ENCODE assay signal across 1 cellular context in genomic region chr21:33993286-33994231, GRCh38.
TF ChIP-seq lines count a peak whose summit lies in the region.

No MANE protein-coding gene starts in this region.

TF ChIP-seq in K562, 482 proteins besides CTCF, POLR2A, EP300 and RAD21 (continued from another document and continues in another):
- TF ChIP-seq ZBTB12 (CRISPR knock-in tag; IDR thresholded peaks at IDR 0.05) (no peak), DNMT1 (IDR thresholded peaks at IDR 0.05) (no peak), FIP1L1 (IDR thresholded peaks at IDR 0.05; ENCODE audit: low read depth, low read length, poor library complexity, severe bottlenecking) (no peak), PCBP1 (IDR thresholded peaks at IDR 0.05; ENCODE audit: low read depth, low read length, poor library complexity, severe bottlenecking) (no peak), CBX8 (IDR thresholded peaks at IDR 0.05; ENCODE audit: borderline replicate concordance, extremely low read depth, low read depth, low read length, poor library complexity, severe bottlenecking) (no peak), ESRRB (CRISPR knock-in tag; IDR thresholded peaks at IDR 0.05; ENCODE audit: borderline replicate concordance) (no peak), RAD51 (IDR thresholded peaks at IDR 0.05; ENCODE audit: borderline replicate concordance, low read depth) (no peak), RBBP5 (IDR thresholded peaks at IDR 0.05; ENCODE audit: borderline replicate concordance, insufficient read depth, low read length, poor library complexity, severe bottlenecking) (peak; percentile 16), DMBX1 (CRISPR knock-in tag; IDR thresholded peaks at IDR 0.05; ENCODE audit: borderline replicate concordance) (peak; percentile 37; the same call in 1 of the 2 replicates), POU5F1 (IDR thresholded peaks at IDR 0.05; ENCODE audit: borderline replicate concordance, low read depth, low read length, partially characterized antibody) (no peak), ZNF764 (CRISPR knock-in tag; IDR thresholded peaks at IDR 0.05; ENCODE audit: low read depth) (no peak), RFX5 (IDR thresholded peaks at IDR 0.05; ENCODE audit: low read depth, low read length) (no peak), CAMTA2 (CRISPR knock-in tag; conservative IDR thresholded peaks at IDR 0.05) (no peak), ERF (CRISPR knock-in tag; IDR thresholded peaks at IDR 0.05) (0 out of 2 replicates have a peak, but pooled peaks have one; percentile 52), BRF1 (IDR thresholded peaks at IDR 0.05; ENCODE audit: borderline replicate concordance, extremely low read depth, insufficient read length) (no peak), ZNF444 (CRISPR knock-in tag; IDR thresholded peaks at IDR 0.05) (no peak), XRCC5 (IDR thresholded peaks at IDR 0.05; ENCODE audit: low read depth, low read length) (no peak), KAT7 (CRISPR knock-in tag; IDR thresholded peaks at IDR 0.05; ENCODE audit: borderline replicate concordance) (no peak), ZKSCAN8 (CRISPR knock-in tag; IDR thresholded peaks at IDR 0.05) (no peak), ZNF140 (CRISPR knock-in tag; IDR thresholded peaks at IDR 0.05) (no peak), FOS (IDR thresholded peaks at IDR 0.05; ENCODE audit: extremely low read depth, insufficient read length) (no peak), ZNF408 (CRISPR knock-in tag; IDR thresholded peaks at IDR 0.05; ENCODE audit: low read depth) (no peak), ZHX1 (conservative IDR thresholded peaks at IDR 0.05; ENCODE audit: low read length) (no peak), ZNF280B (CRISPR knock-in tag; IDR thresholded peaks at IDR 0.05) (no peak), ZNF239 (CRISPR knock-in tag; IDR thresholded peaks at IDR 0.05) (no peak), PHTF2 (CRISPR knock-in tag; IDR thresholded peaks at IDR 0.05) (no peak), ZBTB17 (CRISPR knock-in tag; IDR thresholded peaks at IDR 0.05) (0 out of 2 replicates have a peak, but pooled peaks have one; percentile 53), CSDE1 (IDR thresholded peaks at IDR 0.05) (no peak), SPI1 (IDR thresholded peaks at IDR 0.05; ENCODE audit: borderline replicate concordance, low read depth, low read length) (0 out of 2 replicates have a peak, but pooled peaks have one; percentile 25), CEBPG (CRISPR knock-in tag; IDR thresholded peaks at IDR 0.05) (no peak), CEBPG (tag; conservative IDR thresholded peaks at IDR 0.05 in 1 of 2, IDR thresholded peaks at IDR 0.05 in 1 of 2) (no peak), ARID1B (IDR thresholded peaks at IDR 0.05) (no peak), ZNF184 (CRISPR knock-in tag; IDR thresholded peaks at IDR 0.05) (no peak), NR4A1 (CRISPR knock-in tag; IDR thresholded peaks at IDR 0.05) (0 out of 2 replicates have a peak, but pooled peaks have one; percentile 25), NR4A1 (tag; IDR thresholded peaks at IDR 0.05) (no peak), SMAD4 (CRISPR knock-in tag; conservative IDR thresholded peaks at IDR 0.05) (0 out of 2 replicates have a peak, but pooled peaks have one; percentile 42), ZNF121 (CRISPR knock-in tag; conservative IDR thresholded peaks at IDR 0.05) (0 out of 2 replicates have a peak, but pooled peaks have one; percentile 15), ESRRA (IDR thresholded peaks at IDR 0.05; ENCODE audit: borderline replicate concordance, low read depth) (no peak), ZBTB11 (CRISPR knock-in tag; IDR thresholded peaks at IDR 0.05) (no peak), TEAD2 (tag; IDR thresholded peaks at IDR 0.05) (no peak), RBM17 (IDR thresholded peaks at IDR 0.05; ENCODE audit: borderline replicate concordance, low read depth, low read length) (no peak), L3MBTL2 (IDR thresholded peaks at IDR 0.05) (0 out of 2 replicates have a peak, but pooled peaks have one; percentile 23), ZFP1 (CRISPR knock-in tag; IDR thresholded peaks at IDR 0.05) (no peak), ZNF780A (CRISPR knock-in tag; IDR thresholded peaks at IDR 0.05) (no peak), ELF4 (CRISPR knock-in tag; IDR thresholded peaks at IDR 0.05) (no peak), ZNF12 (CRISPR knock-in tag; IDR thresholded peaks at IDR 0.05) (no peak), PHF20 (IDR thresholded peaks at IDR 0.05; ENCODE audit: partially characterized antibody) (no peak), CHD4 (IDR thresholded peaks at IDR 0.05; ENCODE audit: insufficient read depth, insufficient replicate concordance, low read depth, low read length, poor library complexity, severe bottlenecking) (no peak)
- TF ChIP-seq, protein P1, sequence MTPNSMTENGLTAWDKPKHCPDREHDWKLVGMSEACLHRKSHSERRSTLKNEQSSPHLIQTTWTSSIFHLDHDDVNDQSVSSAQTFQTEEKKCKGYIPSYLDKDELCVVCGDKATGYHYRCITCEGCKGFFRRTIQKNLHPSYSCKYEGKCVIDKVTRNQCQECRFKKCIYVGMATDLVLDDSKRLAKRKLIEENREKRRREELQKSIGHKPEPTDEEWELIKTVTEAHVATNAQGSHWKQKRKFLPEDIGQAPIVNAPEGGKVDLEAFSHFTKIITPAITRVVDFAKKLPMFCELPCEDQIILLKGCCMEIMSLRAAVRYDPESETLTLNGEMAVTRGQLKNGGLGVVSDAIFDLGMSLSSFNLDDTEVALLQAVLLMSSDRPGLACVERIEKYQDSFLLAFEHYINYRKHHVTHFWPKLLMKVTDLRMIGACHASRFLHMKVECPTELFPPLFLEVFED (CRISPR knock-in tag; conservative IDR thresholded peaks at IDR 0.05): 0 out of 2 replicates have a peak, but pooled peaks have one; percentile 38
- TF ChIP-seq, protein P2, sequence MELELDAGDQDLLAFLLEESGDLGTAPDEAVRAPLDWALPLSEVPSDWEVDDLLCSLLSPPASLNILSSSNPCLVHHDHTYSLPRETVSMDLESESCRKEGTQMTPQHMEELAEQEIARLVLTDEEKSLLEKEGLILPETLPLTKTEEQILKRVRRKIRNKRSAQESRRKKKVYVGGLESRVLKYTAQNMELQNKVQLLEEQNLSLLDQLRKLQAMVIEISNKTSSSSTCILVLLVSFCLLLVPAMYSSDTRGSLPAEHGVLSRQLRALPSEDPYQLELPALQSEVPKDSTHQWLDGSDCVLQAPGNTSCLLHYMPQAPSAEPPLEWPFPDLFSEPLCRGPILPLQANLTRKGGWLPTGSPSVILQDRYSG (tag; conservative IDR thresholded peaks at IDR 0.05; ENCODE audit: low read depth): 0 out of 2 replicates have a peak, but pooled peaks have one; percentile 19
- TF ChIP-seq, protein P3, sequence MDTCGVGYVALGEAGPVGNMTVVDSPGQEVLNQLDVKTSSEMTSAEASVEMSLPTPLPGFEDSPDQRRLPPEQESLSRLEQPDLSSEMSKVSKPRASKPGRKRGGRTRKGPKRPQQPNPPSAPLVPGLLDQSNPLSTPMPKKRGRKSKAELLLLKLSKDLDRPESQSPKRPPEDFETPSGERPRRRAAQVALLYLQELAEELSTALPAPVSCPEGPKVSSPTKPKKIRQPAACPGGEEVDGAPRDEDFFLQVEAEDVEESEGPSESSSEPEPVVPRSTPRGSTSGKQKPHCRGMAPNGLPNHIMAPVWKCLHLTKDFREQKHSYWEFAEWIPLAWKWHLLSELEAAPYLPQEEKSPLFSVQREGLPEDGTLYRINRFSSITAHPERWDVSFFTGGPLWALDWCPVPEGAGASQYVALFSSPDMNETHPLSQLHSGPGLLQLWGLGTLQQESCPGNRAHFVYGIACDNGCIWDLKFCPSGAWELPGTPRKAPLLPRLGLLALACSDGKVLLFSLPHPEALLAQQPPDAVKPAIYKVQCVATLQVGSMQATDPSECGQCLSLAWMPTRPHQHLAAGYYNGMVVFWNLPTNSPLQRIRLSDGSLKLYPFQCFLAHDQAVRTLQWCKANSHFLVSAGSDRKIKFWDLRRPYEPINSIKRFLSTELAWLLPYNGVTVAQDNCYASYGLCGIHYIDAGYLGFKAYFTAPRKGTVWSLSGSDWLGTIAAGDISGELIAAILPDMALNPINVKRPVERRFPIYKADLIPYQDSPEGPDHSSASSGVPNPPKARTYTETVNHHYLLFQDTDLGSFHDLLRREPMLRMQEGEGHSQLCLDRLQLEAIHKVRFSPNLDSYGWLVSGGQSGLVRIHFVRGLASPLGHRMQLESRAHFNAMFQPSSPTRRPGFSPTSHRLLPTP (IDR thresholded peaks at IDR 0.05; ENCODE audit: borderline replicate concordance, extremely low read depth, insufficient read length): no peak
- TF ChIP-seq, protein P4, sequence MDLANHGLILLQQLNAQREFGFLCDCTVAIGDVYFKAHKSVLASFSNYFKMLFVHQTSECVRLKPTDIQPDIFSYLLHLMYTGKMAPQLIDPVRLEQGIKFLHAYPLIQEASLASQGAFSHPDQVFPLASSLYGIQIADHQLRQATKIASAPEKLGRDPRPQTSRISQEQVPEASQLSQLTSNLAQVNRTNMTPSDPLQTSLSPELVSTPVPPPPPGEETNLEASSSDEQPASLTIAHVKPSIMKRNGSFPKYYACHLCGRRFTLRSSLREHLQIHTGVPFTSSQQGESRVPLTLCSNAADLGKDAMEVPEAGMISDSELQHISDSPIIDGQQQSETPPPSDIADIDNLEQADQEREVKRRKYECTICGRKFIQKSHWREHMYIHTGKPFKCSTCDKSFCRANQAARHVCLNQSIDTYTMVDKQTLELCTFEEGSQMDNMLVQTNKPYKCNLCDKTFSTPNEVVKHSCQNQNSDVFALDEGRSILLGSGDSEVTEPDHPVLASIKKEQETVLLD (IDR thresholded peaks at IDR 0.05): no peak
- TF ChIP-seq, protein P5, sequence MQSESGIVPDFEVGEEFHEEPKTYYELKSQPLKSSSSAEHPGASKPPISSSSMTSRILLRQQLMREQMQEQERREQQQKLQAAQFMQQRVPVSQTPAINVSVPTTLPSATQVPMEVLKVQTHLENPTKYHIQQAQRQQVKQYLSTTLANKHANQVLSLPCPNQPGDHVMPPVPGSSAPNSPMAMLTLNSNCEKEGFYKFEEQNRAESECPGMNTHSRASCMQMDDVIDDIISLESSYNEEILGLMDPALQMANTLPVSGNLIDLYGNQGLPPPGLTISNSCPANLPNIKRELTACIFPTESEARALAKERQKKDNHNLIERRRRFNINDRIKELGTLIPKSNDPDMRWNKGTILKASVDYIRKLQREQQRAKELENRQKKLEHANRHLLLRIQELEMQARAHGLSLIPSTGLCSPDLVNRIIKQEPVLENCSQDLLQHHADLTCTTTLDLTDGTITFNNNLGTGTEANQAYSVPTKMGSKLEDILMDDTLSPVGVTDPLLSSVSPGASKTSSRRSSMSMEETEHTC (IDR thresholded peaks at IDR 0.05): no peak
